Comparison of ENCODE assay signal across 13 cellular contexts in genomic region chr15:58433597-58434333, GRCh38. TPM values are rescaled to one million over a fixed set of nuclear protein-coding genes. Genes with fewer than 3 reads are reported as not detected.
DNase-seq lines count a peak whose midpoint lies in the region; ATAC-seq and TF ChIP-seq lines count a peak whose summit lies in the region.
"Had no signal": no experiment of that assay in that cellular context is flagged by ENCODE, and none has a peak within 500 bp of the region (broad histone marks: within the 10 kb centered on the region; RNA-seq: fewer than 3 reads in every experiment).

No MANE protein-coding gene starts in this region.

- ATAC-seq in Right ventricle myocardium inferior = peak; percentile 68
- no peak for ATAC-seq in heart left ventricle

- intact Hi-C loops in Right ventricle myocardium inferior (cut with DNase I) (no loop called here), heart left ventricle (cut with DNase I) (loop anchor here in 4 of 10 donors (10.0 kb wide), 2 partner anchors 91 to 159 kb away; no protein-coding TSS in a partner anchor)

- no peak overlapping the region for H3K4me3 ChIP-seq in heart left ventricle
- H3K4me3 ChIP-seq in CD8-positive, alpha-beta memory T cell (ENCODE audit: low read length) = no peak overlapping the region

- peaks cover 0 to 24% (median 5%) of the 10 kb centered on the region in 12 donors for H3K4me1 ChIP-seq in heart left ventricle
- H3K4me1 ChIP-seq in CD8-positive, alpha-beta memory T cell (ENCODE audit: insufficient read depth, low read length) = no peaks in the 10 kb centered on the region

- no peaks in the 10 kb centered on the region for H3K36me3 Mint-ChIP-seq in CD8-positive, alpha-beta memory T cell
- H3K36me3 Mint-ChIP-seq: activated naive CD4-positive, alpha-beta T cell treated with anti-CD3 and anti-CD28 coated beads, Interleukin-2, amount 50 U/mL, for 24 hours had no signal

- no peak overlapping the region for H3K27ac ChIP-seq in heart left ventricle
- H3K27ac ChIP-seq in CD8-positive, alpha-beta memory T cell (ENCODE audit: low read depth, low read length) = no peak overlapping the region

- peaks cover under 1 to 2% (median under 1%) of the 10 kb centered on the region in 3 donors for H3K4me1 Mint-ChIP-seq in CD8-positive, alpha-beta memory T cell

- H3K36me3 ChIP-seq in heart left ventricle = no peaks in the 10 kb centered on the region
- H3K36me3 ChIP-seq in CD8-positive, alpha-beta memory T cell (ENCODE audit: insufficient read depth, low read length) = no peaks in the 10 kb centered on the region

- no peak overlapping the region for H3K4me3 Mint-ChIP-seq in CD8-positive, alpha-beta memory T cell
- H3K4me3 Mint-ChIP-seq: activated naive CD4-positive, alpha-beta T cell treated with anti-CD3 and anti-CD28 coated beads, Interleukin-2, amount 50 U/mL, for 24 hours had no signal

- H3K9me3 ChIP-seq in heart left ventricle = no peaks in the 10 kb centered on the region
- H3K9me3 ChIP-seq in CD8-positive, alpha-beta memory T cell (ENCODE audit: low read length) = no peaks in the 10 kb centered on the region

- H3K9me3 Mint-ChIP-seq in CD8-positive, alpha-beta memory T cell = peaks cover 0 to 2% (median 0%) of the 10 kb centered on the region in 5 donors
- H3K9me3 Mint-ChIP-seq: activated naive CD4-positive, alpha-beta T cell treated with anti-CD3 and anti-CD28 coated beads, Interleukin-2, amount 50 U/mL, for 24 hours had no signal

- no peaks in the 10 kb centered on the region for H3K27me3 ChIP-seq in heart left ventricle
- H3K27me3 ChIP-seq in CD8-positive, alpha-beta memory T cell (ENCODE audit: insufficient read depth, low read length, poor library complexity, severe bottlenecking) = no peaks in the 10 kb centered on the region

- 66 to 79% (median 75%) methylated on average over 4 of the region's 4 CpGs for WGBS in heart left ventricle, 4 donors

- TF ChIP-seq POLR2A in heart left ventricle (IDR thresholded peaks at IDR 0.05) = no peak

- TF ChIP-seq CTCF in heart left ventricle (IDR thresholded peaks at IDR 0.05) = no peak

- no peaks in the 10 kb centered on the region for H3K27me3 Mint-ChIP-seq in CD8-positive, alpha-beta memory T cell
- H3K27me3 Mint-ChIP-seq: activated naive CD4-positive, alpha-beta T cell treated with anti-CD3 and anti-CD28 coated beads, Interleukin-2, amount 50 U/mL, for 24 hours had no signal

- CTCF ChIA-PET in CD8-positive, alpha-beta memory T cell (lab: Charles Lee) = no interaction called here

- no peak overlapping the region for H3K27ac Mint-ChIP-seq in CD8-positive, alpha-beta memory T cell
- H3K27ac Mint-ChIP-seq: activated naive CD4-positive, alpha-beta T cell treated with anti-CD3 and anti-CD28 coated beads, Interleukin-2, amount 50 U/mL, for 24 hours had no signal

- POLR2A ChIA-PET in CD8-positive, alpha-beta memory T cell (lab: Charles Lee) = no interaction called here

- DNase-seq in Right ventricle myocardium inferior (ENCODE audit: missing footprints) = no peak
- no peak for DNase-seq in heart left ventricle
- peak; percentile 67 to 83 for DNase-seq in cerebellar nuclear complex (lab: John Stamatoyannopoulos, UW)
- DNase-seq in medulla oblongata (ENCODE audit: extremely low spot score) = peak; percentile 74
- DNase-seq in SIG-M5 (lab: John Stamatoyannopoulos, UW) = no peak
- no peak for DNase-seq in CD8-positive, alpha-beta memory T cell
- DNase-seq in GDM1 (lab: John Stamatoyannopoulos, UW) = no peak
- DNase-seq in NCI-H345 (lab: John Stamatoyannopoulos, UW) = no peak
- DNase-seq: 8988T, cortex of kidney, NCI-H748 treated with DMSO at 0.1 percent for 48 hours, SHP77 had no signal

RNA-seq across cellular contexts. Expression of gene LIPC, which starts 2.0 kb away (rescaled TPM):
- 0.70 TPM for total RNA-seq in Right ventricle myocardium inferior
- 1 to 10 TPM in 2 of 9 donors, under 1 TPM in 6, not detected in 1; 0.16 to 1.4 (median 0.83) TPM for total RNA-seq in heart left ventricle
- polyA plus RNA-seq in heart left ventricle = under 1 TPM; 0.10 to 0.23 TPM
- under 1 TPM; 0.28 to 0.47 TPM for total RNA-seq in CD8-positive, alpha-beta memory T cell
- polyA plus RNA-seq in CD8-positive, alpha-beta memory T cell = 1.5 TPM

Comparison
In these comparisons a context has a peak if more than half of its experiments do, and no peak if none do; other contexts are left out.
1. DNase-seq: peak in cerebellar nuclear complex (2 of 2) and medulla oblongata (single experiment); none in Right ventricle myocardium inferior (single experiment), heart left ventricle (0 of 5), SIG-M5 (single experiment), CD8-positive, alpha-beta memory T cell (0 of 5), GDM1 (single experiment) and NCI-H345 (single experiment).